ENCODE assay signal across 14 cellular contexts in the genomic region with DNA sequence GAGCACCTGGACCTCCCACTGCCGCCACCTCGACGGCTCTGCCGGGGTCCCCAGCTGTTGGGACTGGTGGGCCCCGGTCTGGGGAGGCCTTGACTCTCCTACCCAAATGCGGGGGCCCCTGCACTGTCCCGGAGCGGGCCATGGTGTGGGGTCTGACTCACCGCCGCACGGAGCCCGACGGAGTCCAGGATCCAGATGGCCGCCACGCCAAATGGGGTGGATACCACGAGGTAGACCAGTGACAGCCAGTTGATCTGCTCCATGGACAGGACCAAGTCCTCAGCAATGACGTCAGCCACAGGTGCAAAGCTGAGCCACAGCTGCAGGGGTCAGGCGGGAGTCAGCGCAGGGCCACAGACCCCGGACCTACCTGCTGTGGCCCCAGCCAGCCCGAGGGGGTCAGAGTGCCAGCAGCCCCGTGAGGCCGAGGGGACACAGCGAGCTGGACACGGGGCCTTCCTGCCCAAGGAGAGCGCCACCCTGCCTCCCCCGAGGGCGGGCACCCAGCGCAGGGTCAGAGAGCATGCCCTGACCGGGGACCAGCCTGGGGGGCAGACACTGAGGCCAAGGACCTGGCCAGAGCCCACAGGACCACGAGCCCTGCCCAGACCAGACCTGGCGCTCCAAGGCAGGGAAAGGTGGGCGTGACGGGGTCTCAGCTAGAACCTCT. TPM values are rescaled to one million over a fixed set of nuclear protein-coding genes. Genes with fewer than 3 reads are reported as not detected.
DNase-seq lines count a peak whose midpoint lies in the region; ATAC-seq and TF ChIP-seq lines count a peak whose summit lies in the region.
"Had no signal": no experiment of that assay in that cellular context is flagged by ENCODE, and none has a peak within 500 bp of the region (broad histone marks: within the 10 kb centered on the region; RNA-seq: fewer than 3 reads in every experiment).

No MANE protein-coding gene starts in this region.

- H3K27me3 Mint-ChIP-seq in CD14-positive monocyte (ENCODE audit: low read depth in 3 of 3) = no peaks in the 10 kb centered on the region

- ATAC-seq in right cardiac atrium (no peak), gastrocnemius medialis (no peak), HG03135 (IDR thresholded peaks at IDR 0.05; ENCODE audit: unreplicated experiment) (no peak)
- ATAC-seq: activated naive CD8-positive, alpha-beta T cell treated with anti-CD3 and anti-CD28 coated beads, Interleukin-2, amount 50 U/mL, for 24 hours had no signal

- DNase-seq in CD14-positive monocyte (ENCODE audit: low spot score) (peak; percentile 49), RWPE1 (ENCODE audit: low spot score) (no peak), right cardiac atrium (peak in 2 of 3 donors; percentile 65 to 73), gastrocnemius medialis (no peak), substantia nigra (lab: John Stamatoyannopoulos, UW) (no peak), germinal center (ENCODE audit: low spot score) (no peak)
- DNase-seq in activated CD4-positive, CD25-positive, alpha-beta regulatory T cell (lab: John Stamatoyannopoulos, UW) = no peak
- DNase-seq: activated naive CD8-positive, alpha-beta T cell treated with anti-CD3 and anti-CD28 coated beads, Interleukin-2, amount 50 U/mL, for 24 hours; H7; NCI-H1694 had no signal

- CTCF ChIA-PET in RWPE1 (lab: Yijun Ruan, JAX) = no interaction called here

- no peak overlapping the region for H3K4me3 Mint-ChIP-seq in CD14-positive monocyte
- H3K4me3 Mint-ChIP-seq: activated naive CD8-positive, alpha-beta T cell treated with anti-CD3 and anti-CD28 coated beads, Interleukin-2, amount 50 U/mL, for 24 hours; T-helper 1 cell treated with Interleukin-12 subunit alpha and Interleukin-12 subunit beta and Interleukin-4 antibody, amounts not matched to agents 30 μg/mL and 1 μg/mL, for 36 hours had no signal

- TF ChIP-seq CTCF in CD14-positive monocyte (IDR thresholded peaks at IDR 0.05) (no peak), RWPE1 (conservative IDR thresholded peaks at IDR 0.05; ENCODE audit: low read depth) (no peak), gastrocnemius medialis (IDR thresholded peaks at IDR 0.05 in 4 of 5, conservative IDR thresholded peaks at IDR 0.05 in 1 of 5) (no peak)

- peak overlapping the region; percentile 77 for H3K27ac ChIP-seq in RWPE1
- no peak overlapping the region for H3K27ac ChIP-seq in right cardiac atrium (ENCODE audit: low read length)
- peak overlapping the region; percentile 79 to 93 (median 92) for H3K27ac ChIP-seq in gastrocnemius medialis
- no peak overlapping the region for H3K27ac ChIP-seq in substantia nigra (ENCODE audit: low read depth, low read length, poor library complexity, severe bottlenecking)

- peaks cover 0 to 2% (median 0%) of the 10 kb centered on the region in 7 donors for H3K9me3 Mint-ChIP-seq in CD14-positive monocyte
- H3K9me3 Mint-ChIP-seq: activated naive CD8-positive, alpha-beta T cell treated with anti-CD3 and anti-CD28 coated beads, Interleukin-2, amount 50 U/mL, for 24 hours; T-helper 1 cell treated with Interleukin-12 subunit alpha and Interleukin-12 subunit beta and Interleukin-4 antibody, amounts not matched to agents 30 μg/mL and 1 μg/mL, for 36 hours had no signal

- H3K9me3 ChIP-seq in right cardiac atrium (ENCODE audit: control insufficient read depth, low read length) = no peaks in the 10 kb centered on the region
- no peaks in the 10 kb centered on the region for H3K9me3 ChIP-seq in gastrocnemius medialis

- peaks cover 50% of the 10 kb centered on the region for H3K4me1 Mint-ChIP-seq in CD14-positive monocyte

- no peak for TF ChIP-seq POLR2A in gastrocnemius medialis (IDR thresholded peaks at IDR 0.05)

- H3K4me1 ChIP-seq in right cardiac atrium (ENCODE audit: control insufficient read depth, insufficient read depth, low read length) = peaks cover 9% of the 10 kb centered on the region
- H3K4me1 ChIP-seq in gastrocnemius medialis = peaks cover 16 to 28% of the 10 kb centered on the region in 2 donors

- H3K36me3 ChIP-seq in gastrocnemius medialis = no peaks in the 10 kb centered on the region

- WGBS in right cardiac atrium = 93% methylated on average over 34 of the region's 34 CpGs

- H3K36me3 Mint-ChIP-seq in CD14-positive monocyte = peaks cover 12 to 23% of the 10 kb centered on the region in 2 donors

- H3K27me3 ChIP-seq in right cardiac atrium (ENCODE audit: control insufficient read depth, insufficient read depth) = no peaks in the 10 kb centered on the region
- no peaks in the 10 kb centered on the region for H3K27me3 ChIP-seq in gastrocnemius medialis

- peak overlapping the region; percentile 98 to 100 (median 100) for H3K27ac Mint-ChIP-seq in CD14-positive monocyte
- H3K27ac Mint-ChIP-seq: activated naive CD8-positive, alpha-beta T cell treated with anti-CD3 and anti-CD28 coated beads, Interleukin-2, amount 50 U/mL, for 24 hours; T-helper 1 cell treated with Interleukin-12 subunit alpha and Interleukin-12 subunit beta and Interleukin-4 antibody, amounts not matched to agents 30 μg/mL and 1 μg/mL, for 36 hours had no signal

- in situ Hi-C loops in gastrocnemius medialis (cut with MboI; ENCODE audit: low sequenced_read_pairs in 4 of 4) = no loop called here

- intact Hi-C loops in CD14-positive monocyte (cut with micrococcal nuclease) = loop anchor here in 1 of 2 donors (5.0 to 10.0 kb wide), 2 partner anchors 352 to 896 kb away; a partner anchor contains a TSS
- intact Hi-C loops in right cardiac atrium (cut with DNase I) = no loop called here
- intact Hi-C loops in gastrocnemius medialis (cut with DNase I; ENCODE audit: low total_unique reads) = loop anchor here (1.0 to 10.0 kb wide), 3 partner anchors 96 to 488 kb away; a partner anchor contains a TSS

- POLR2A ChIA-PET in RWPE1 (lab: Yijun Ruan, JAX; ENCODE audit: low non-redundant PET) = no interaction called here

- H3K4me3 ChIP-seq in right cardiac atrium (ENCODE audit: low read length) (no peak overlapping the region), gastrocnemius medialis (peak overlapping the region in 1 of 4 donors; percentile 74)

RNA-seq across cellular contexts. Expression of a gene that starts 2.4 kb away (rescaled TPM):
- polyA plus RNA-seq in CD14-positive monocyte = 10 to 100 TPM in 1 of 2 donors, 1 to 10 TPM in 1; 9.5 to 11.1 TPM
- 10 to 100 TPM; 13.7 to 19.5 (median 16.9) TPM for total RNA-seq in right cardiac atrium
- polyA plus RNA-seq in right cardiac atrium = 10.6 TPM
- total RNA-seq in gastrocnemius medialis = 1 to 10 TPM; 1.3 to 3.4 (median 2.2) TPM
- total RNA-seq: NCI-H460 had no signal
- polyA plus RNA-seq: neural cell had no signal

RNA-seq across cellular contexts. Expression of a gene that starts 12.2 kb away (rescaled TPM):
- polyA plus RNA-seq in CD14-positive monocyte = 1 to 10 TPM; 4.2 to 7.2 TPM
- 1 to 10 TPM; 4.0 to 6.0 (median 4.7) TPM for total RNA-seq in right cardiac atrium
- polyA plus RNA-seq in right cardiac atrium = 3.8 TPM
- total RNA-seq in gastrocnemius medialis = 10 to 100 TPM in 1 of 4 donors, 1 to 10 TPM in 3; 1.3 to 20.3 (median 3.6) TPM

RNA-seq across cellular contexts. Expression of a gene that starts 12.4 kb away (rescaled TPM):
- polyA plus RNA-seq in CD14-positive monocyte (100 to 1,000 TPM; 367 to 397 TPM), right cardiac atrium (1,352 TPM)
- total RNA-seq in right cardiac atrium (100 to 1,000 TPM; 689 to 911 (median 734) TPM), gastrocnemius medialis (100 to 1,000 TPM in 1 of 4 donors, 10 to 100 TPM in 3; 24.7 to 172 (median 91.5) TPM)

RNA-seq across cellular contexts. Expression of a gene that starts 19.1 kb away (rescaled TPM):
- polyA plus RNA-seq in CD14-positive monocyte (1 to 10 TPM; 7.0 to 8.3 TPM), right cardiac atrium (30.1 TPM)
- total RNA-seq in right cardiac atrium (10 to 100 TPM; 25.0 to 28.6 (median 26.4) TPM), gastrocnemius medialis (10 to 100 TPM; 14.5 to 31.9 (median 21.6) TPM)

Comparison
In these comparisons a context has a peak if more than half of its experiments do, and no peak if none do; other contexts are left out.
1. DNase-seq: peak in CD14-positive monocyte (single experiment) and right cardiac atrium (2 of 3); none in RWPE1 (single experiment), gastrocnemius medialis (0 of 2), substantia nigra (0 of 49), germinal center (single experiment) and activated CD4-positive, CD25-positive, alpha-beta regulatory T cell (0 of 4).
2. H3K27ac ChIP-seq: peak in RWPE1 (single experiment) and gastrocnemius medialis (4 of 4); none in right cardiac atrium (single experiment) and substantia nigra (single experiment).